ENCODE assay signal across 13 cellular contexts in the genomic region with DNA sequence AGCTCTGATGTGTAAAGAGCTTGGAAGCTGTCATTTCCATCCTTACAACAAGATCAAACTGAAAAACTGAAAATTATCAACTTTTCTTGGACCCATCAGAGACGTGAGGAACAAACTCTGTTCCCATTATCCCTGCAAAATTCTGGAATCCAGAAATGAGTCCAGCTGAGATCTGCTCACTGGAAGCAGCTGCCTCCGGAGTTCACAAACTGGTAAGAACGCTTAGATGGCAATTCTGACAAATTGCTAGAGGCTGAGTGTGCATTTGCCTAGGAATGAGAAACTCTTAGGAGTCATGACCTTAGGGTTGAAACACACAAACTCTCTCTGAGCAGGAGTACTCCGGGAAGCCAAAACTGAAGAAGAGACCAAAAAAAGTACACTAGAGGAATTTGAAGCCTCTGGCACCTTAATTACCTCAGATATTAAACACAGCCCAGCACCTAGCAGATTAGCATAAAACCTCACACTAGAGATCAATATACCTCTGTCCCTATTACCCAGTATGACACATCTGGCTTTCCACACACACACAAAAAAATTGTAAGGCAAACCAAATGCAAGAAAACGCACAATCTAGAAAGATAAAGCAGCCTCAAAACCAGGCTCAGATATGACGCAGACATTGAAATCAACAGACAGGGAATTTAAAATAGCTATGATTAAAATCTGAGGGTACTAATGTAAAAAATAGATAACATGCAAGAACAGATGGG.
DNase-seq lines count a peak whose midpoint lies in the region; ATAC-seq and TF ChIP-seq lines count a peak whose summit lies in the region.
"Had no signal": no experiment of that assay in that cellular context is flagged by ENCODE, and none has a peak within 500 bp of the region (broad histone marks: within the 10 kb centered on the region; RNA-seq: fewer than 3 reads in every experiment).

No MANE protein-coding gene starts in this region.

- CTCF ChIA-PET in HEK293T (lab: Yijun Ruan, JAX): interaction anchor here (0.7 kb wide), 1 partner anchor 9 kb away, joined by 4 read pairs; no protein-coding TSS in a partner anchor

- POLR2A ChIA-PET in HEK293T (lab: Yijun Ruan, JAX): no interaction called here

- 37 to 44% methylated on average over 6 of the region's 6 CpGs for WGBS in lower leg skin, 2 donors

- DNase-seq in GM04503 (ENCODE audit: low read depth): peak; percentile 74
- peak; percentile 26 to 53 for DNase-seq in SW 1271 (lab: John Stamatoyannopoulos, UW)
- peak; percentile 87 for DNase-seq in fibroblast of peridontal ligament (ENCODE audit: extremely low read depth)
- peak; percentile 53 for DNase-seq in pulmonary artery endothelial cell (ENCODE audit: low read depth, low spot score)
- no peak for DNase-seq in HEK293T (ENCODE audit: extremely low spot score)
- DNase-seq in lower leg skin (ENCODE audit: low spot score in 2 of 2): no peak
- DNase-seq: colonic mucosa, NCI-H1694, tibial artery had no signal

- TF ChIP-seq POLR2A in lower leg skin (IDR thresholded peaks at IDR 0.05): no peak

- TF ChIP-seq CTCF in lower leg skin (IDR thresholded peaks at IDR 0.05): no peak

- intact Hi-C loops in lower leg skin (cut with DNase I; ENCODE audit: low total_unique reads): no loop called here

- ATAC-seq in HG02870 (IDR thresholded peaks at IDR 0.05; ENCODE audit: unreplicated experiment) (no peak), HG03460 (IDR thresholded peaks at IDR 0.05; ENCODE audit: unreplicated experiment) (no peak)
- ATAC-seq: activated T-helper 17 cell treated with anti-CD3 and anti-CD28 coated beads, Interleukin-2, amount 50 U/mL, for 72 hours had no signal

- H3K4me3 ChIP-seq in lower leg skin (ENCODE audit: low read depth, poor library complexity, severe bottlenecking): no peak overlapping the region
- H3K4me3 ChIP-seq: colonic mucosa, HAP-1, tibial artery had no signal

TF ChIP-seq in HEK293T, 16 proteins besides CTCF, POLR2A, EP300 and RAD21:
- TF ChIP-seq ZNF384 (IDR thresholded peaks at IDR 0.05): no peak
- no peak for TF ChIP-seq CTBP1 (IDR thresholded peaks at IDR 0.05; ENCODE audit: borderline replicate concordance)
- no peak for TF ChIP-seq ARNT (IDR thresholded peaks at IDR 0.05)
- TF ChIP-seq SUZ12 (IDR thresholded peaks at IDR 0.05): no peak
- no peak for TF ChIP-seq L3MBTL2 (conservative IDR thresholded peaks at IDR 0.05)
- TF ChIP-seq BHLHE40 (IDR thresholded peaks at IDR 0.05; ENCODE audit: borderline replicate concordance): no peak
- TF ChIP-seq FOXA1 (IDR thresholded peaks at IDR 0.05): no peak

Comparison
In these comparisons a context has a peak if more than half of its experiments do, and no peak if none do; other contexts are left out.
1. DNase-seq: peak in GM04503 (single experiment), SW 1271 (2 of 2), fibroblast of peridontal ligament (single experiment) and pulmonary artery endothelial cell (single experiment); none in HEK293T (single experiment) and lower leg skin (0 of 2).